In the genomic region with DNA sequence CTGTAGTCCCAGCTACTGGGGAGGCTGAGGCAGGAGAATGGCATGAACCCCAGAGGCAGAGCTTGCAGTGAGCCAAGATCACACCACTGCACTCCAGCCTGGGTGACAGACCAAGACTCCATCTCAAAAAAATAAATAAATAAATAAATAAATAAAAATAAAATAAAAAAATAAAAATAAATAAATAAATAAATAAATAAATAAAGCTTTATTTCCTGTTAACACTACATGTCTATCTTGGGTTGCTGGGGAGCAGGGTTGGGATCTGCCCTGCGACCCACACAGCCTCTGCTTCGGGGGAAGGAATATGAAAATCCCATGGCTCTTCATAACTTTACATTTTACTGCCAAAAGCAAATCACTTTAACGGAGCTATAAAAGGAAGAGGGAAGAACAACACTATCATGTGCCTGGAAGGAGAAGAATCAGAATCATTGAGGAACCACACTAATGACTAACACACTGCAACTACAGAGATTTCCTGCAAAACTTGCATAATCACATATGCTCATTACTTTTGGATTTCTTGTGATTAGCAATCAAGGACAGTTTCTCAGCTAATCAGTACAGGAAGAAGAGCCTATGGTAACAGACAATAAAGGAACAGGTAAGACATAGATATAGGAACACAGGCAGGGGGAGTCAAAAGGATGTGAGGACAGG, we compare ENCODE assay signal across 19 cellular contexts.
A peak's percentile ranks its signal among the peaks of the same experiment; 100 is the strongest.
DNase-seq lines count a peak whose midpoint lies in the region; ATAC-seq and TF ChIP-seq lines count a peak whose summit lies in the region.
"Had no signal": no experiment of that assay in that cellular context is flagged by ENCODE, and none has a peak within 500 bp of the region (broad histone marks: within the 10 kb centered on the region; RNA-seq: fewer than 3 reads in every experiment).

No MANE protein-coding gene starts in this region.

- ATAC-seq in lower lobe of right lung (peak; percentile 48 to 51), HG02884 (IDR thresholded peaks at IDR 0.05; ENCODE audit: unreplicated experiment) (no peak), HG03342 (IDR thresholded peaks at IDR 0.05; ENCODE audit: unreplicated experiment) (no peak)
- ATAC-seq in activated CD4-positive, CD25-positive, alpha-beta regulatory T cell treated with anti-CD3 and anti-CD28 coated beads, Interleukin-2, amount 50 U/mL, for 24 hours = no peak
- ATAC-seq: PC-3 had no signal

- peaks cover 2% of the 10 kb centered on the region for H3K4me1 ChIP-seq in lower lobe of right lung
- H3K4me1 ChIP-seq: uterus had no signal

- H3K27me3 ChIP-seq in lower lobe of right lung (ENCODE audit: low read depth) = no peaks in the 10 kb centered on the region
- H3K27me3 ChIP-seq: uterus had no signal

- DNase-seq in CD1c-positive myeloid dendritic cell (ENCODE audit: extremely low spot score) (peak; percentile 81), NOMO-1 treated with DMSO at 0.1 percent for 48 hours (lab: John Stamatoyannopoulos, UW; ENCODE audit: unreplicated experiment) (peak; percentile 92), choroid plexus epithelial cell (ENCODE audit: low read depth) (peak; percentile 26), lower lobe of right lung (no peak), retina (no peak)
- DNase-seq: activated B cell treated with CpG ODN at 0.5 μM for 24 hours; activated CD4-positive, alpha-beta memory T cell treated with anti-CD3 and anti-CD28 coated beads, Interleukin-2, amount 10 ng/mL, durations not matched to agents 7 days and 5 days; activated T-cell treated with anti-CD3 and anti-CD28 coated beads, Interleukin-2, amount 50 U/mL, for 24 hours; CD4-positive, alpha-beta T cell; KBM-7; left colon; NCI-H526; PC-3; substantia nigra; uterus had no signal

- no peak overlapping the region for H3K27ac ChIP-seq in lower lobe of right lung
- H3K27ac ChIP-seq: uterus had no signal

- H3K4me3 ChIP-seq in choroid plexus epithelial cell (ENCODE audit: low read depth, low read length) = no peak overlapping the region
- no peak overlapping the region for H3K4me3 ChIP-seq in lower lobe of right lung
- H3K4me3 ChIP-seq: coronary artery, uterus had no signal

- intact Hi-C loops in lower lobe of right lung (cut with DNase I) = no loop called here

- no peaks in the 10 kb centered on the region for H3K36me3 ChIP-seq in lower lobe of right lung
- H3K36me3 ChIP-seq: uterus had no signal

- peaks cover 3% of the 10 kb centered on the region for H3K9me3 ChIP-seq in lower lobe of right lung
- H3K9me3 ChIP-seq: uterus had no signal

- TF ChIP-seq CTCF in choroid plexus epithelial cell (conservative IDR thresholded peaks at IDR 0.05; ENCODE audit: low read depth, low read length) = no peak
- no peak for TF ChIP-seq CTCF in lower lobe of right lung (IDR thresholded peaks at IDR 0.05)

Comparison
In these comparisons a context has a peak if more than half of its experiments do, and no peak if none do; other contexts are left out.
1. DNase-seq: peak in CD1c-positive myeloid dendritic cell (single experiment), NOMO-1 treated with DMSO at 0.1 percent for 48 hours (single experiment) and choroid plexus epithelial cell (single experiment); none in lower lobe of right lung (single experiment) and retina (single experiment).
2. ATAC-seq: peak in lower lobe of right lung (2 of 2); none in activated CD4-positive, CD25-positive, alpha-beta regulatory T cell treated with anti-CD3 and anti-CD28 coated beads, Interleukin-2, amount 50 U/mL, for 24 hours (0 of 2), HG02884 (single experiment) and HG03342 (single experiment).